ENCODE assay signal across 8 cellular contexts in the genomic region with DNA sequence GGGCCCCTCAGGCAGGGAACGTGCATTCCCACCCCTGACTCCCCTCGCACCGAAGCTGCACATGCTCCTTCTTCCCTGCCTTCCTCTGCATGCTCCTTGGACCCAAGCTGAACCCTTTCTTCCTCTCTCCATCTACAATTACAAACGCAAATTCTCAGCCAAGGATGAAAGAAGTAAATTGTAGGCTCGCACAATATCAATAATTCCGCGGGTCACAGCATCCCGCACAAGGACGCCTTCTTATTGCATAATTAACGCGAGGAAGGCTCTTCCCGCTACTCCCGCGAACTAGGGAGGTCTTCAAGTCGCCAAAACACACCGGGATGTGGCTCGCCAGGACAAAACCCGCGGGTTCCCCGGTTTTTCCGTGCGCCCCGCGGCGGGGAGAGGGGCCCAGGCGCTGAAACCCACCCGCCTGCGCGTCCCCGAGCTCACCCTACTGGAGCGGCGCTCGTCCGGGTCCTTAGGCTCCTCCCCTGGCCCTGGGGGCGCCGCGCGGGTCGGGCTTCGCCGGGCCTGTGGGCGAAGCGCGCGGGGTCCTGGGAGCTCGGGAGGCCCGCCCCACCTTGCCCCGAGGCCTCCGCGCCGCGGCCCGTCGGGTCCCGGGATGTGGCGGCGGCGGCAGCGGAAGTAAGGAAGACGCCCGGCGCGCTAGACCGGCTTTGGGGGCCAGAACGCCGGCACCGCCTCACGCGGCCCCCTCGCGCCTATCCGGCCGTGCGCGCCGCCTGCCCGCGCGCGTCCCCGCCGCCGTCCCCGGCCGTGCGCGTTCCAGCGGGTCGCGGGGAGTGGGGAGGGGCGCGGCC. TPM values are rescaled to one million over a fixed set of nuclear protein-coding genes. Genes with fewer than 3 reads are reported as not detected.
A peak's percentile ranks its signal among the peaks of the same experiment; 100 is the strongest.
DNase-seq lines count a peak whose midpoint lies in the region; ATAC-seq and TF ChIP-seq lines count a peak whose summit lies in the region.

A gene with protein sequence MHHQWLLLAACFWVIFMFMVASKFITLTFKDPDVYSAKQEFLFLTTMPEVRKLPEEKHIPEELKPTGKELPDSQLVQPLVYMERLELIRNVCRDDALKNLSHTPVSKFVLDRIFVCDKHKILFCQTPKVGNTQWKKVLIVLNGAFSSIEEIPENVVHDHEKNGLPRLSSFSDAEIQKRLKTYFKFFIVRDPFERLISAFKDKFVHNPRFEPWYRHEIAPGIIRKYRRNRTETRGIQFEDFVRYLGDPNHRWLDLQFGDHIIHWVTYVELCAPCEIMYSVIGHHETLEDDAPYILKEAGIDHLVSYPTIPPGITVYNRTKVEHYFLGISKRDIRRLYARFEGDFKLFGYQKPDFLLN (minus strand): TSS at position 730 of the 806 bp plus-strand sequence. CDS start 10,993 bp downstream, outside the sequence.

- no peak for TF ChIP-seq POLR2A in lower leg skin (IDR thresholded peaks at IDR 0.05)

- 0% methylated on average over 30 to 37 of the region's 92 CpGs for WGBS in lower leg skin, 2 donors

- H3K27ac ChIP-seq in dorsolateral prefrontal cortex: peak within 1 kb of the TSS in 58 of 59 donors; percentile 12 to 96 (median 84)

- H3K27me3 ChIP-seq in dorsolateral prefrontal cortex: no peaks in the 10 kb centered on the region

- ATAC-seq in HG02884 (IDR thresholded peaks at IDR 0.05; ENCODE audit: unreplicated experiment): peak; percentile 88

- DNase-seq in NCI-H2029 (lab: John Stamatoyannopoulos, UW) (peak; percentile 32), NCI-H2029 treated with DMSO at 0.1 percent for 48 hours (lab: John Stamatoyannopoulos, UW) (no peak), NCI-H2171 treated with DMSO at 0.1 percent for 48 hours (lab: John Stamatoyannopoulos, UW) (peak; percentile 57), dorsolateral prefrontal cortex (peak in 7 of 10 donors; percentile 30 to 80 (median 58)), lower leg skin (ENCODE audit: low spot score in 2 of 2) (peak in 1 of 2 donors; percentile 89)
- DNase-seq in activated CD4-positive, alpha-beta T cell treated with anti-CD3 and anti-CD28 coated beads, Interleukin-2, amount 50 U/mL, for 4 hours: peak; percentile 31 to 41
- peak in 2 of 3 donors; percentile 1 to 45 for DNase-seq in stimulated activated CD4-positive, alpha-beta T cell treated with anti-CD3 and anti-CD28 coated beads, TNF-alpha, amount 100 ng/mL, for 1 hour (ENCODE audit: low read depth in 3 of 3, low spot score in 1 of 3)

- H3K4me3 ChIP-seq in dorsolateral prefrontal cortex (peak within 1 kb of the TSS; percentile 55 to 97 (median 88)), lower leg skin (ENCODE audit: low read depth, poor library complexity, severe bottlenecking) (peak within 1 kb of the TSS; percentile 63)

- TF ChIP-seq CTCF in dorsolateral prefrontal cortex (IDR thresholded peaks at IDR 0.05 in 54 of 56, conservative IDR thresholded peaks at IDR 0.05 in 2 of 56; ENCODE audit: low read depth in 1 of 56, partially characterized antibody in 56 of 56): peak in 12 of 56 donors; percentile 7 to 48 (median 17)
- TF ChIP-seq CTCF in lower leg skin (IDR thresholded peaks at IDR 0.05): no peak

- intact Hi-C loops in dorsolateral prefrontal cortex (cut with DNase I): loop anchor here (2.0 to 5.0 kb wide), 3 partner anchors 145 to 585 kb away; a partner anchor contains a TSS
- intact Hi-C loops in lower leg skin (cut with DNase I; ENCODE audit: low total_unique reads): no loop called here

RNA-seq across cellular contexts. Expression of the gene that starts here (rescaled TPM):
- total RNA-seq in dorsolateral prefrontal cortex (10 to 100 TPM; 21.5 to 67.4 (median 43.3) TPM), lower leg skin (1 to 10 TPM in 2 of 4 donors, under 1 TPM in 2; 0.66 to 5.5 (median 2.4) TPM)
